ENCODE assay signal across 20 cellular contexts in the genomic region with DNA sequence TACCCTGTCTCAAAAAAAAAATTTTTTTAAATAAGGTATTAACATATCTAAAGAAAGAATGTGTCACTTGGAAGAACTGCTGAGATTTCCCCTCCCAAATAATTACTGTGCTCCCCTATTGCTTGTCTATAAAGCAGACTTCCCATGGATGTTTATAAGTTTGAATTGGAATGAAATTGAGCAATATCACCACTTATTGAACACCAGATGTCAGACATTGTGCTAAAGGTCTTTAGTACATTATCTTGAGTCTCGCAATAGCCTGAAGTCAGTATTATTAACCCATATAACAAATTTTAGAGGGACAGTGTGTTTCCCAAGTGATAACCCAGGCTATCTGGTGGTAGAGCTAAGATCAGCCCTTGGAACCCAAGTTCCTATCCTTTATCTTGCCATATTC.
A peak's percentile ranks its signal among the peaks of the same experiment; 100 is the strongest.
DNase-seq lines count a peak whose midpoint lies in the region; ATAC-seq and TF ChIP-seq lines count a peak whose summit lies in the region.
"Had no signal": no experiment of that assay in that cellular context is flagged by ENCODE, and none has a peak within 500 bp of the region (broad histone marks: within the 10 kb centered on the region; RNA-seq: fewer than 3 reads in every experiment).

No MANE protein-coding gene starts in this region.

- H3K36me3 Mint-ChIP-seq in HFFc6 (ENCODE audit: low read depth): no peaks in the 10 kb centered on the region
- peaks cover 0 to 2% of the 10 kb centered on the region in 2 donors for H3K36me3 Mint-ChIP-seq in naive B cell
- H3K36me3 Mint-ChIP-seq: activated naive CD8-positive, alpha-beta T cell treated with anti-CD3 and anti-CD28 coated beads, Interleukin-2, amount 10 ng/mL, durations not matched to agents 7 days and 5 days; WTC11 had no signal

- H3K9me2 ChIP-seq in SK-N-SH: no peaks in the 10 kb centered on the region

- CTCF ChIA-PET in SK-N-SH (lab: Yijun Ruan, JAX): interaction anchor here (1.4 to 3.5 kb wide), 5 partner anchors 8 to 285 kb away, joined by 4 to 16 read pairs (median 10); no protein-coding TSS in a partner anchor

- TF ChIP-seq RAD21 in SK-N-SH (IDR thresholded peaks at IDR 0.05; ENCODE audit: low read length): no peak

- H3K27me3 Mint-ChIP-seq in HFFc6 (ENCODE audit: insufficient read depth): peaks cover 8% of the 10 kb centered on the region
- peaks cover 4 to 15% (median 11%) of the 10 kb centered on the region in 3 donors for H3K27me3 Mint-ChIP-seq in naive B cell

- H3K4me3 Mint-ChIP-seq in HFFc6: no peak overlapping the region
- H3K4me3 Mint-ChIP-seq in naive B cell: peak overlapping the region in 6 of 8 donors; percentile 67 to 81 (median 77)
- H3K4me3 Mint-ChIP-seq: WTC11 had no signal

- H3K27ac Mint-ChIP-seq in HFFc6: peak overlapping the region; percentile 83
- H3K27ac Mint-ChIP-seq in naive B cell: peak overlapping the region in 4 of 6 donors; percentile 24 to 96 (median 57)
- H3K27ac Mint-ChIP-seq: activated naive CD8-positive, alpha-beta T cell treated with anti-CD3 and anti-CD28 coated beads, Interleukin-2, amount 10 ng/mL, durations not matched to agents 7 days and 5 days; WTC11 had no signal

- peaks cover 31% of the 10 kb centered on the region for H3K4me1 Mint-ChIP-seq in HFFc6 (ENCODE audit: low read depth)
- H3K4me1 Mint-ChIP-seq in naive B cell: peaks cover 25 to 37% (median 34%) of the 10 kb centered on the region in 3 donors

- no peaks in the 10 kb centered on the region for H3K9me3 Mint-ChIP-seq in HFFc6
- H3K9me3 Mint-ChIP-seq in naive B cell: no peaks in the 10 kb centered on the region
- H3K9me3 Mint-ChIP-seq: activated naive CD8-positive, alpha-beta T cell treated with anti-CD3 and anti-CD28 coated beads, Interleukin-2, amount 10 ng/mL, durations not matched to agents 7 days and 5 days; WTC11 had no signal

- no peak overlapping the region for H2AFZ ChIP-seq in SK-N-SH (ENCODE audit: low read depth)

- no peaks in the 10 kb centered on the region for H3K79me2 ChIP-seq in SK-N-SH (ENCODE audit: insufficient read depth)

- H3F3A ChIP-seq in SK-N-SH (replicated peaks; ENCODE audit: insufficient read depth): no peaks in the 10 kb centered on the region

- ATAC-seq in naive B cell (ENCODE audit: low read depth in 2 of 2): no peak
- no peak for ATAC-seq in upper lobe of right lung
- no peak for ATAC-seq in HG03025 (IDR thresholded peaks at IDR 0.05; ENCODE audit: low FRiP score, unreplicated experiment)

- no peak overlapping the region for H3K4me3 ChIP-seq in upper lobe of right lung
- no peak overlapping the region for H3K4me3 ChIP-seq in SK-N-SH (ENCODE audit: low read depth in 2 of 2, low read length in 1 of 2)
- H3K4me3 ChIP-seq: lung, right atrium auricular region, uterus had no signal

- DNase-seq in HFFc6 (no peak), naive B cell (no peak), upper lobe of right lung (no peak), NCI-H2171 (lab: John Stamatoyannopoulos, UW) (no peak), SK-N-SH (no peak)
- DNase-seq: activated CD4-positive, alpha-beta T cell treated with anti-CD3 and anti-CD28 coated beads, Interleukin-2, amount 50 U/mL, for 48 hours; activated effector memory CD4-positive, alpha-beta T cell treated with Interleukin-2 at 50 U/mL for 16 hours; activated naive CD8-positive, alpha-beta T cell treated with anti-CD3 and anti-CD28 coated beads, Interleukin-2, amount 10 ng/mL, durations not matched to agents 7 days and 5 days; cerebellar nuclear complex; NCI-H1436; NCI-H2171 treated with DMSO at 0.1 percent for 48 hours; NCI-H524 treated with DMSO at 0.1 percent for 48 hours; stimulated activated CD8-positive, alpha-beta memory T cell treated with anti-CD3 and anti-CD28 coated beads, Interleukin-4, amount 100 ng/mL, for 48 hours had no signal

- no peak for TF ChIP-seq EP300 in SK-N-SH (IDR thresholded peaks at IDR 0.05; ENCODE audit: borderline replicate concordance in 1 of 2, low read depth in 1 of 2, low read length in 1 of 2)

- no peak overlapping the region for H3K9ac ChIP-seq in SK-N-SH

- POLR2A ChIA-PET in SK-N-SH (lab: Yijun Ruan, JAX): no interaction called here

- peak overlapping the region; percentile 17 for H3K27ac ChIP-seq in adipose tissue (ENCODE audit: low read depth, low read length)
- peak overlapping the region; percentile 8 for H3K27ac ChIP-seq in upper lobe of right lung
- H3K27ac ChIP-seq in SK-N-SH (ENCODE audit: low read depth in 2 of 2, low read length in 1 of 2): no peak overlapping the region
- H3K27ac ChIP-seq: epithelial cell of prostate had no signal

- intact Hi-C loops in upper lobe of right lung (cut with DNase I): no loop called here

- H4K20me1 ChIP-seq in SK-N-SH (ENCODE audit: insufficient read depth): no peaks in the 10 kb centered on the region

- H3K9me3 ChIP-seq in upper lobe of right lung: no peaks in the 10 kb centered on the region
- H3K9me3 ChIP-seq in SK-N-SH: no peaks in the 10 kb centered on the region
- H3K9me3 ChIP-seq: right atrium auricular region, uterus had no signal

- no peak overlapping the region for H3K4me2 ChIP-seq in SK-N-SH

- TF ChIP-seq CTCF in HFFc6 (IDR thresholded peaks at IDR 0.05) (no peak), upper lobe of right lung (IDR thresholded peaks at IDR 0.05) (no peak), SK-N-SH (IDR thresholded peaks at IDR 0.05) (no peak)

- H3K27me3 ChIP-seq in upper lobe of right lung: no peaks in the 10 kb centered on the region
- H3K27me3 ChIP-seq in SK-N-SH (ENCODE audit: insufficient read depth): no peaks in the 10 kb centered on the region
- H3K27me3 ChIP-seq: right atrium auricular region, uterus had no signal

- WGBS in adipose tissue, 3 donors: 63 to 91% (median 82%) methylated on average over 1 of the region's 1 CpG
- 96% methylated on average over 1 of the region's 1 CpG for WGBS in SK-N-SH (ENCODE audit: low lambda C conversion rate)

- H3K4me1 ChIP-seq in upper lobe of right lung (peaks cover 8% of the 10 kb centered on the region), SK-N-SH (ENCODE audit: control insufficient read depth in 1 of 2, insufficient read depth in 2 of 2, low read depth in 1 of 2, low read length in 1 of 2) (peaks cover 2 to 5% of the 10 kb centered on the region in 2 experiments; a peak in 3 of 4 replicates)
- H3K4me1 ChIP-seq: uterus had no signal

- H3K36me3 ChIP-seq in upper lobe of right lung: no peaks in the 10 kb centered on the region
- no peaks in the 10 kb centered on the region for H3K36me3 ChIP-seq in SK-N-SH (replicated peaks in 1 of 2; ENCODE audit: control insufficient read depth in 1 of 2, insufficient read depth in 2 of 2, low read length in 1 of 2)
- H3K36me3 ChIP-seq: right atrium auricular region, uterus had no signal

TF ChIP-seq in SK-N-SH, 30 proteins besides CTCF, POLR2A, EP300 and RAD21 (continues in another document):
- TF ChIP-seq RXRA (IDR thresholded peaks at IDR 0.05; ENCODE audit: borderline replicate concordance, low read depth) (no peak), JUND (IDR thresholded peaks at IDR 0.05) (no peak), SIN3A (IDR thresholded peaks at IDR 0.05; ENCODE audit: borderline replicate concordance, low read depth, low read length) (no peak), REST (IDR thresholded peaks at IDR 0.05; ENCODE audit: low read depth, low read length) (no peak), FOSL2 (IDR thresholded peaks at IDR 0.05; ENCODE audit: borderline replicate concordance, low read depth) (no peak), TAF1 (IDR thresholded peaks at IDR 0.05; ENCODE audit: borderline replicate concordance, low read depth, low read length) (no peak), CHD2 (IDR thresholded peaks at IDR 0.05; ENCODE audit: low read length, partially characterized antibody) (no peak), FOXJ3 (CRISPR knock-in tag; IDR thresholded peaks at IDR 0.05) (no peak), TEAD4 (IDR thresholded peaks at IDR 0.05; ENCODE audit: borderline replicate concordance, insufficient read depth) (no peak), FOXM1 (IDR thresholded peaks at IDR 0.05; ENCODE audit: low read depth) (no peak), NFIC (IDR thresholded peaks at IDR 0.05; ENCODE audit: borderline replicate concordance) (no peak), POLR2AphosphoS5 (IDR thresholded peaks at IDR 0.05; ENCODE audit: low read depth, low read length) (no peak), EZH2phosphoT487 (IDR thresholded peaks at IDR 0.05; ENCODE audit: borderline replicate concordance, low read depth) (no peak), MXI1 (IDR thresholded peaks at IDR 0.05; ENCODE audit: low read depth, low read length) (no peak), USF2 (IDR thresholded peaks at IDR 0.05; ENCODE audit: borderline replicate concordance, low read depth, low read length) (no peak), GABPA (IDR thresholded peaks at IDR 0.05; ENCODE audit: low read depth) (no peak)

Comparison
In these comparisons a context has a peak if more than half of its experiments do, and no peak if none do; other contexts are left out.
1. H3K27ac ChIP-seq: peak in adipose tissue (single experiment) and upper lobe of right lung (single experiment); none in SK-N-SH (0 of 2).